Comparison of ENCODE assay signal across 8 cellular contexts in the genomic region with DNA sequence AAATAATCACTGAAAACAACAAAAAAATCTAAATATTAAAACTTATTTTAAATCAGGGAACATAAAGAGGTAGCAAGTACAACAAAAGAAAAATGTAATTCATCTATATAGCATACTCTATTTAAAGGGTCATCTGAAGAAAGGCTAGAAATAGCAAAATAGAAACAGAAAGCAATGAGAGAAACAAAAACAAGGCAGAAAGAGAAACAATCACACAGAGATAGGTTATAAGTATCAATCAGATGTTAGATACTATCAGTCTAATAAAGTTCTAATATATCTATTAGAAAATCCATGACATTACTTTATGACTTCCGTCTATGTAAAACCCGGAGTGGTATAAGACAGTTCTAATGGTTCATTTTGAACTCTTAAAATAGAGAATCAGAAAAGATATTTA. TPM values are rescaled to one million over a fixed set of nuclear protein-coding genes. Genes with fewer than 3 reads are reported as not detected.
A peak's percentile ranks its signal among the peaks of the same experiment; 100 is the strongest.
DNase-seq lines count a peak whose midpoint lies in the region; ATAC-seq and TF ChIP-seq lines count a peak whose summit lies in the region.

No MANE protein-coding gene starts in this region.

- H3K27ac ChIP-seq in CD4-positive, CD25-positive, alpha-beta regulatory T cell (ENCODE audit: insufficient read depth, low read length, poor library complexity, severe bottlenecking): peak overlapping the region; percentile 61
- peak overlapping the region; percentile 52 for H3K27ac ChIP-seq in fibroblast of lung (ENCODE audit: insufficient read depth, low read length)

- H3K4me3 ChIP-seq in CD4-positive, CD25-positive, alpha-beta regulatory T cell (ENCODE audit: low read depth, low read length): peak overlapping the region; percentile 76
- peak overlapping the region; percentile 23 to 80 (median 51) for H3K4me3 ChIP-seq in fibroblast of lung (replicated peaks in 1 of 4; ENCODE audit: control extremely low read depth in 1 of 4, insufficient read depth in 1 of 4, low read depth in 3 of 4, low read length in 4 of 4)

- no peaks in the 10 kb centered on the region for H3K27me3 Mint-ChIP-seq in CD4-positive, CD25-positive, alpha-beta regulatory T cell

- H3K27ac Mint-ChIP-seq in CD4-positive, CD25-positive, alpha-beta regulatory T cell: no peak overlapping the region

- peaks cover 55 to 76% (median 61%) of the 10 kb centered on the region in 4 donors for H3K4me1 Mint-ChIP-seq in CD4-positive, CD25-positive, alpha-beta regulatory T cell

- H4K20me1 ChIP-seq in fibroblast of lung (ENCODE audit: control insufficient read depth, extremely low read depth, insufficient read depth, low read length): no peaks in the 10 kb centered on the region

- no peaks in the 10 kb centered on the region for H3K27me3 ChIP-seq in CD4-positive, CD25-positive, alpha-beta regulatory T cell (ENCODE audit: control insufficient read depth, insufficient read depth, low read length)
- H3K27me3 ChIP-seq in fibroblast of lung (ENCODE audit: control insufficient read depth, insufficient read depth, low read length): no peaks in the 10 kb centered on the region

- H3K4me2 ChIP-seq in fibroblast of lung (ENCODE audit: extremely low read depth, insufficient read depth, low read length): peak overlapping the region; percentile 62

- peak overlapping the region; percentile 16 to 88 (median 60) for H3K4me3 Mint-ChIP-seq in CD4-positive, CD25-positive, alpha-beta regulatory T cell

- H3K9ac ChIP-seq in fibroblast of lung (ENCODE audit: insufficient read depth, low read length): no peak overlapping the region

- H3K9me3 ChIP-seq in CD4-positive, CD25-positive, alpha-beta regulatory T cell (ENCODE audit: control insufficient read depth in 2 of 2, low read length in 2 of 2): no peaks in the 10 kb centered on the region
- no peaks in the 10 kb centered on the region for H3K9me3 ChIP-seq in fibroblast of lung (ENCODE audit: control insufficient read depth, insufficient read depth, low read depth, low read length)

- peaks cover 6% of the 10 kb centered on the region for H3K36me3 ChIP-seq in CD4-positive, CD25-positive, alpha-beta regulatory T cell (ENCODE audit: control insufficient read depth, insufficient read depth, low read length)
- H3K36me3 ChIP-seq in fibroblast of lung (ENCODE audit: control insufficient read depth, insufficient read depth, low read length): no peaks in the 10 kb centered on the region

- H3K9me3 Mint-ChIP-seq in CD4-positive, CD25-positive, alpha-beta regulatory T cell: no peaks in the 10 kb centered on the region

- peaks cover 40% of the 10 kb centered on the region for H3K79me2 ChIP-seq in fibroblast of lung (ENCODE audit: control insufficient read depth, insufficient read depth, low read length)

- DNase-seq in CD4-positive, CD25-positive, alpha-beta regulatory T cell: peak in 1 of 3 donors; percentile 10
- DNase-seq in fibroblast of lung (ENCODE audit: low read depth in 2 of 2) (no peak), GM19240 (ENCODE audit: insufficient read length, low spot score) (no peak), medulla oblongata (ENCODE audit: extremely low spot score) (no peak), GM19238 (ENCODE audit: insufficient read length, low spot score) (no peak), 8988T (no peak)

- no peak overlapping the region for H2AFZ ChIP-seq in fibroblast of lung (ENCODE audit: low read length)

- H3K36me3 Mint-ChIP-seq in CD4-positive, CD25-positive, alpha-beta regulatory T cell: peaks cover 9% of the 10 kb centered on the region

- peaks cover 34% of the 10 kb centered on the region for H3K4me1 ChIP-seq in CD4-positive, CD25-positive, alpha-beta regulatory T cell (ENCODE audit: control insufficient read depth, insufficient read depth, low read length, poor library complexity, severe bottlenecking)
- H3K4me1 ChIP-seq in fibroblast of lung (ENCODE audit: control insufficient read depth, extremely low read depth, insufficient read depth, low read length): no peaks in the 10 kb centered on the region

- no peak for ATAC-seq in CD4-positive, CD25-positive, alpha-beta regulatory T cell (ENCODE audit: low read depth in 2 of 2)
- ATAC-seq in GM19395 (IDR thresholded peaks at IDR 0.05; ENCODE audit: unreplicated experiment) (peak; percentile 91), HG03378 (IDR thresholded peaks at IDR 0.05; ENCODE audit: unreplicated experiment) (peak; percentile 80)

- no peak for TF ChIP-seq CTCF in fibroblast of lung (conservative IDR thresholded peaks at IDR 0.05 in 1 of 2, IDR thresholded peaks at IDR 0.05 in 1 of 2; ENCODE audit: low read depth in 1 of 2, low read length in 2 of 2)

RNA-seq across cellular contexts. Expression of gene RICTOR, which starts 16.0 kb away (rescaled TPM):
- total RNA-seq in CD4-positive, CD25-positive, alpha-beta regulatory T cell: 84.0 TPM
- 10 to 100 TPM; 11.3 to 16.2 (median 14.5) TPM for polyA plus RNA-seq in CD4-positive, CD25-positive, alpha-beta regulatory T cell
- total RNA-seq in fibroblast of lung: 25.2 and 26.3 TPM in 2 replicates
- 9.1 and 17.1 TPM in 2 replicates for polyA plus RNA-seq in fibroblast of lung
- 3.9 and 7.6 TPM in 2 replicates for polyA plus RNA-seq in fibroblast of lung (2012)
- polyA minus RNA-seq in fibroblast of lung (ENCODE audit: low replicate concordance): 12.3 and 22.2 TPM in 2 replicates

Comparison
In these comparisons a context has a peak if more than half of its experiments do, and no peak if none do; other contexts are left out.
1. ATAC-seq: peak in GM19395 (single experiment) and HG03378 (single experiment); none in CD4-positive, CD25-positive, alpha-beta regulatory T cell (0 of 2).